Comparison of ENCODE assay signal across 18 cellular contexts in the genomic region with DNA sequence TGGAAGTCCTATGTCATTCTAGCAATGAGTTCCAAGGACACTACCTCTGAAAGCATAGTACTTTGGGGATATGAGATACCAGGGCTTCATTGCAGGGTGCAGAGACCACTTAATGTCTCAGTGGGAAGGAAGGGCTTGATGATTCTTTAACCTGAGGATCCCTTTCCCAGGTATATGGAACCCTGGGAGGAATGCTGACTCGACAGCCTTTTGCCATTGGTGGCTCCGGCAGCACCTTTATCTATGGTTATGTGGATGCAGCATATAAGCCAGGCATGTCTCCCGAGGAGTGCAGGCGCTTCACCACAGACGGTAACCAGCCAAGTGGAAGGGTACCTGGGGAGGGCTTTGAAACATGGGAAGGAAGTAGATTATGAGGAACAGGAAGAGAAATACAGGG. TPM values are rescaled to one million over a fixed set of nuclear protein-coding genes. Genes with fewer than 3 reads are reported as not detected.
DNase-seq lines count a peak whose midpoint lies in the region; ATAC-seq lines count a peak whose summit lies in the region.
"Had no signal": no experiment of that assay in that cellular context is flagged by ENCODE, and none has a peak within 500 bp of the region (broad histone marks: within the 10 kb centered on the region; RNA-seq: fewer than 3 reads in every experiment).

No MANE protein-coding gene starts in this region.

- POLR2A ChIA-PET in activated naive CD8-positive, alpha-beta T cell treated with anti-CD3 and anti-CD28 coated beads, Interleukin-2, amount 10 ng/mL, durations not matched to agents 7 days and 5 days (lab: Charles Lee), result interaction anchor here (3.2 to 7.3 kb wide), 3 partner anchors 10 to 113 kb away, joined by 20 to 773 read pairs (median 166); a partner anchor contains a TSS

- peak overlapping the region; percentile 69 for H3K27ac Mint-ChIP-seq in activated CD4-positive, alpha-beta T cell treated with anti-CD3 and anti-CD28 coated beads, Interleukin-2, amount 10 ng/mL, durations not matched to agents 24 days and 14 days
- H3K27ac Mint-ChIP-seq in IgD-negative memory B cell, result peak overlapping the region; percentile 30 to 89 (median 86)
- peak overlapping the region; percentile 71 for H3K27ac Mint-ChIP-seq in activated naive CD8-positive, alpha-beta T cell treated with anti-CD3 and anti-CD28 coated beads, Interleukin-2, amount 10 ng/mL, durations not matched to agents 7 days and 5 days
- peak overlapping the region; percentile 80 to 98 for H3K27ac Mint-ChIP-seq in natural killer cell treated with Interleukin-12 subunit alpha and Interleukin-12 subunit beta and Interleukin-15 and Interleukin-18, amount 100 ng/mL, for 72 hours
- H3K27ac Mint-ChIP-seq: brain had no signal

- no peaks in the 10 kb centered on the region for H3K27me3 Mint-ChIP-seq in activated CD4-positive, alpha-beta T cell treated with anti-CD3 and anti-CD28 coated beads, Interleukin-2, amount 10 ng/mL, durations not matched to agents 24 days and 14 days
- H3K27me3 Mint-ChIP-seq in IgD-negative memory B cell, result no peaks in the 10 kb centered on the region
- no peaks in the 10 kb centered on the region for H3K27me3 Mint-ChIP-seq in activated naive CD8-positive, alpha-beta T cell treated with anti-CD3 and anti-CD28 coated beads, Interleukin-2, amount 10 ng/mL, durations not matched to agents 7 days and 5 days
- H3K27me3 Mint-ChIP-seq in natural killer cell treated with Interleukin-12 subunit alpha and Interleukin-12 subunit beta and Interleukin-15 and Interleukin-18, amount 100 ng/mL, for 72 hours, result no peaks in the 10 kb centered on the region

- H3K36me3 Mint-ChIP-seq in activated CD4-positive, alpha-beta T cell treated with anti-CD3 and anti-CD28 coated beads, Interleukin-2, amount 10 ng/mL, durations not matched to agents 24 days and 14 days (ENCODE audit: low read depth), result peaks cover 65% of the 10 kb centered on the region
- H3K36me3 Mint-ChIP-seq in IgD-negative memory B cell, result peaks cover 8% of the 10 kb centered on the region
- peaks cover 52% of the 10 kb centered on the region for H3K36me3 Mint-ChIP-seq in activated naive CD8-positive, alpha-beta T cell treated with anti-CD3 and anti-CD28 coated beads, Interleukin-2, amount 10 ng/mL, durations not matched to agents 7 days and 5 days
- H3K36me3 Mint-ChIP-seq in natural killer cell treated with Interleukin-12 subunit alpha and Interleukin-12 subunit beta and Interleukin-15 and Interleukin-18, amount 100 ng/mL, for 72 hours, result peaks cover 50% of the 10 kb centered on the region
- H3K36me3 Mint-ChIP-seq: brain had no signal

- peaks cover 41% of the 10 kb centered on the region for H3K4me1 Mint-ChIP-seq in activated CD4-positive, alpha-beta T cell treated with anti-CD3 and anti-CD28 coated beads, Interleukin-2, amount 10 ng/mL, durations not matched to agents 24 days and 14 days
- peaks cover 23 to 51% (median 32%) of the 10 kb centered on the region in 3 donors for H3K4me1 Mint-ChIP-seq in IgD-negative memory B cell
- H3K4me1 Mint-ChIP-seq in activated naive CD8-positive, alpha-beta T cell treated with anti-CD3 and anti-CD28 coated beads, Interleukin-2, amount 10 ng/mL, durations not matched to agents 7 days and 5 days, result peaks cover 44% of the 10 kb centered on the region
- peaks cover 43 to 56% of the 10 kb centered on the region in 2 donors for H3K4me1 Mint-ChIP-seq in natural killer cell treated with Interleukin-12 subunit alpha and Interleukin-12 subunit beta and Interleukin-15 and Interleukin-18, amount 100 ng/mL, for 72 hours (ENCODE audit: low read depth in 2 of 2)

- peak overlapping the region; percentile 50 for H3K4me3 Mint-ChIP-seq in activated CD4-positive, alpha-beta T cell treated with anti-CD3 and anti-CD28 coated beads, Interleukin-2, amount 10 ng/mL, durations not matched to agents 24 days and 14 days
- H3K4me3 Mint-ChIP-seq in IgD-negative memory B cell, result peak overlapping the region in 3 of 4 donors; percentile 32 to 79 (median 57)
- peak overlapping the region; percentile 35 for H3K4me3 Mint-ChIP-seq in activated naive CD8-positive, alpha-beta T cell treated with anti-CD3 and anti-CD28 coated beads, Interleukin-2, amount 10 ng/mL, durations not matched to agents 7 days and 5 days
- no peak overlapping the region for H3K4me3 Mint-ChIP-seq in natural killer cell treated with Interleukin-12 subunit alpha and Interleukin-12 subunit beta and Interleukin-15 and Interleukin-18, amount 100 ng/mL, for 72 hours
- H3K4me3 Mint-ChIP-seq: brain had no signal

- no peaks in the 10 kb centered on the region for H3K9me3 Mint-ChIP-seq in activated CD4-positive, alpha-beta T cell treated with anti-CD3 and anti-CD28 coated beads, Interleukin-2, amount 10 ng/mL, durations not matched to agents 24 days and 14 days
- H3K9me3 Mint-ChIP-seq in IgD-negative memory B cell, result no peaks in the 10 kb centered on the region
- no peaks in the 10 kb centered on the region for H3K9me3 Mint-ChIP-seq in activated naive CD8-positive, alpha-beta T cell treated with anti-CD3 and anti-CD28 coated beads, Interleukin-2, amount 10 ng/mL, durations not matched to agents 7 days and 5 days
- no peaks in the 10 kb centered on the region for H3K9me3 Mint-ChIP-seq in natural killer cell treated with Interleukin-12 subunit alpha and Interleukin-12 subunit beta and Interleukin-15 and Interleukin-18, amount 100 ng/mL, for 72 hours
- H3K9me3 Mint-ChIP-seq: brain had no signal

- intact Hi-C loops in activated CD4-positive, alpha-beta T cell treated with anti-CD3 and anti-CD28 coated beads, Interleukin-2, amount 10 ng/mL, durations not matched to agents 24 days and 14 days (cut with micrococcal nuclease), result loop anchor here (10.0 kb wide), 1 partner anchor 1193 kb away; a partner anchor contains a TSS

- DNase-seq in activated CD4-positive, alpha-beta T cell treated with anti-CD3 and anti-CD28 coated beads, Interleukin-2, amount 10 ng/mL, durations not matched to agents 24 days and 14 days, result peak; percentile 49
- no peak for DNase-seq in activated CD4-positive, alpha-beta T cell treated with anti-CD3 and anti-CD28 coated beads, Interleukin-2, amount 50 U/mL, for 4 hours
- DNase-seq in activated naive CD8-positive, alpha-beta T cell treated with anti-CD3 and anti-CD28 coated beads, Interleukin-2, amount 10 ng/mL, durations not matched to agents 7 days and 5 days, result no peak
- no peak for DNase-seq in natural killer cell treated with Interleukin-12 subunit alpha and Interleukin-12 subunit beta and Interleukin-15 and Interleukin-18, amount 100 ng/mL, for 72 hours (ENCODE audit: low spot score)
- DNase-seq in AG20443 (ENCODE audit: low spot score), result no peak
- DNase-seq in HK-2 (ENCODE audit: unreplicated experiment), result no peak
- DNase-seq: HCEC 1CT, lower lobe of right lung, NCI-H1436, NCI-H69, PC-3, right cardiac atrium, SIG-M5, stomach, upper lobe of left lung had no signal

- ATAC-seq in activated naive CD8-positive, alpha-beta T cell treated with anti-CD3 and anti-CD28 coated beads, Interleukin-2, amount 10 ng/mL, durations not matched to agents 7 days and 5 days (ENCODE audit: low read depth), result no peak
- no peak for ATAC-seq in natural killer cell treated with Interleukin-12 subunit alpha and Interleukin-12 subunit beta and Interleukin-15 and Interleukin-18, amount 100 ng/mL, for 72 hours
- ATAC-seq in GM18907 (IDR thresholded peaks at IDR 0.05; ENCODE audit: unreplicated experiment), result no peak
- ATAC-seq: lower lobe of right lung, PC-3, right cardiac atrium had no signal

RNA-seq across cellular contexts. Expression of a gene that starts 4.2 kb away (rescaled TPM):
- total RNA-seq in activated CD4-positive, alpha-beta T cell treated with anti-CD3 and anti-CD28 coated beads, Interleukin-2, amount 10 ng/mL, durations not matched to agents 24 days and 14 days, result 249 and 257 TPM in 2 replicates
- polyA plus RNA-seq in IgD-negative memory B cell, result 695 TPM
- 100 to 1,000 TPM; 353 to 356 TPM for total RNA-seq in activated naive CD8-positive, alpha-beta T cell treated with anti-CD3 and anti-CD28 coated beads, Interleukin-2, amount 10 ng/mL, durations not matched to agents 7 days and 5 days
- 100 to 1,000 TPM; 212 to 401 TPM for total RNA-seq in natural killer cell treated with Interleukin-12 subunit alpha and Interleukin-12 subunit beta and Interleukin-15 and Interleukin-18, amount 100 ng/mL, for 72 hours

RNA-seq across cellular contexts. Expression of a gene that starts 4.7 kb away (rescaled TPM):
- total RNA-seq in activated CD4-positive, alpha-beta T cell treated with anti-CD3 and anti-CD28 coated beads, Interleukin-2, amount 10 ng/mL, durations not matched to agents 24 days and 14 days, result 275 and 283 TPM in 2 replicates
- polyA plus RNA-seq in IgD-negative memory B cell, result 219 TPM
- 100 to 1,000 TPM; 315 to 323 TPM for total RNA-seq in activated naive CD8-positive, alpha-beta T cell treated with anti-CD3 and anti-CD28 coated beads, Interleukin-2, amount 10 ng/mL, durations not matched to agents 7 days and 5 days
- total RNA-seq in natural killer cell treated with Interleukin-12 subunit alpha and Interleukin-12 subunit beta and Interleukin-15 and Interleukin-18, amount 100 ng/mL, for 72 hours, result 100 to 1,000 TPM; 512 to 588 TPM

RNA-seq across cellular contexts. Expression of a gene that starts 14.3 kb away (rescaled TPM):
- total RNA-seq in activated CD4-positive, alpha-beta T cell treated with anti-CD3 and anti-CD28 coated beads, Interleukin-2, amount 10 ng/mL, durations not matched to agents 24 days and 14 days, result 342 and 353 TPM in 2 replicates
- polyA plus RNA-seq in IgD-negative memory B cell, result 366 TPM
- 100 to 1,000 TPM; 308 to 327 TPM for total RNA-seq in activated naive CD8-positive, alpha-beta T cell treated with anti-CD3 and anti-CD28 coated beads, Interleukin-2, amount 10 ng/mL, durations not matched to agents 7 days and 5 days
- 100 to 1,000 TPM; 259 to 356 TPM for total RNA-seq in natural killer cell treated with Interleukin-12 subunit alpha and Interleukin-12 subunit beta and Interleukin-15 and Interleukin-18, amount 100 ng/mL, for 72 hours

RNA-seq across cellular contexts. Expression of a gene that starts 19.7 kb away (rescaled TPM):
- 152 and 163 TPM in 2 replicates for total RNA-seq in activated CD4-positive, alpha-beta T cell treated with anti-CD3 and anti-CD28 coated beads, Interleukin-2, amount 10 ng/mL, durations not matched to agents 24 days and 14 days
- polyA plus RNA-seq in IgD-negative memory B cell, result 26.8 TPM
- total RNA-seq in activated naive CD8-positive, alpha-beta T cell treated with anti-CD3 and anti-CD28 coated beads, Interleukin-2, amount 10 ng/mL, durations not matched to agents 7 days and 5 days, result 100 to 1,000 TPM; 209 to 210 TPM
- 100 to 1,000 TPM; 220 to 252 TPM for total RNA-seq in natural killer cell treated with Interleukin-12 subunit alpha and Interleukin-12 subunit beta and Interleukin-15 and Interleukin-18, amount 100 ng/mL, for 72 hours

RNA-seq across cellular contexts. Expression of a gene that starts 41.4 kb away (rescaled TPM):
- 2.8 and 4.2 TPM in 2 replicates for total RNA-seq in activated CD4-positive, alpha-beta T cell treated with anti-CD3 and anti-CD28 coated beads, Interleukin-2, amount 10 ng/mL, durations not matched to agents 24 days and 14 days
- 368 TPM for polyA plus RNA-seq in IgD-negative memory B cell
- 1 to 10 TPM; 2.4 to 3.1 TPM for total RNA-seq in activated naive CD8-positive, alpha-beta T cell treated with anti-CD3 and anti-CD28 coated beads, Interleukin-2, amount 10 ng/mL, durations not matched to agents 7 days and 5 days
- total RNA-seq in natural killer cell treated with Interleukin-12 subunit alpha and Interleukin-12 subunit beta and Interleukin-15 and Interleukin-18, amount 100 ng/mL, for 72 hours, result 10 to 100 TPM in 1 of 2 donors, 1 to 10 TPM in 1; 3.3 to 13.9 TPM
